In genomic region chr22:40399661-40400060, GRCh38 we compare ENCODE assay signal across 9 cellular contexts. TPM values are rescaled to one million over a fixed set of nuclear protein-coding genes. Genes with fewer than 3 reads are reported as not detected.
DNase-seq lines count a peak whose midpoint lies in the region; ATAC-seq and TF ChIP-seq lines count a peak whose summit lies in the region.
"Had no signal": no experiment of that assay in that cellular context is flagged by ENCODE, and none has a peak within 500 bp of the region (broad histone marks: within the 10 kb centered on the region; RNA-seq: fewer than 3 reads in every experiment).

No MANE protein-coding gene starts in this region.

- intact Hi-C loops in PC-9 (cut with micrococcal nuclease; ENCODE audit: unreplicated experiment): no loop called here

- peaks cover 16% of the 10 kb centered on the region for H3K79me2 ChIP-seq in PC-9 (ENCODE audit: low read depth)

- H3K9me3 Mint-ChIP-seq in activated T-cell treated with anti-CD3 and anti-CD28 coated beads, Interleukin-2, amount 50 U/mL, for 72 hours: no peaks in the 10 kb centered on the region

- peaks cover 19% of the 10 kb centered on the region for H3K36me3 ChIP-seq in PC-9 (ENCODE audit: low read depth)
- peaks cover 6% of the 10 kb centered on the region for H3K36me3 ChIP-seq in effector memory CD4-positive, alpha-beta T cell (ENCODE audit: control insufficient read depth, insufficient read depth, low read length)

- peak overlapping the region; percentile 53 to 56 for H3K4me3 Mint-ChIP-seq in activated T-cell treated with anti-CD3 and anti-CD28 coated beads, Interleukin-2, amount 50 U/mL, for 72 hours

- POLR2A ChIA-PET in PC-9 (lab: Charles Lee; ENCODE audit: unreplicated experiment): no interaction called here

- peaks cover 0 to 23% of the 10 kb centered on the region in 2 donors for H3K36me3 Mint-ChIP-seq in activated T-cell treated with anti-CD3 and anti-CD28 coated beads, Interleukin-2, amount 50 U/mL, for 72 hours (ENCODE audit: insufficient read depth in 2 of 2)

- H3F3A ChIP-seq in PC-9 (ENCODE audit: insufficient read depth, low read depth): peaks cover 36% of the 10 kb centered on the region

- DNase-seq in activated T-cell treated with anti-CD3 and anti-CD28 coated beads, Interleukin-2, amount 50 U/mL, for 72 hours: no peak
- no peak for DNase-seq in activated T-cell treated with anti-CD3 and anti-CD28 coated beads, Interleukin-2, amount 50 U/mL, for 1 hour
- DNase-seq in PC-9 (no peak), pons (ENCODE audit: low spot score) (no peak)
- DNase-seq in effector memory CD4-positive, alpha-beta T cell: no peak
- DNase-seq: activated T-cell treated with anti-CD3 and anti-CD28 coated beads for 4 hours had no signal

- peaks cover 41% of the 10 kb centered on the region for H3K4me1 ChIP-seq in PC-9 (replicated peaks; ENCODE audit: insufficient read depth)
- H3K4me1 ChIP-seq in effector memory CD4-positive, alpha-beta T cell (ENCODE audit: control insufficient read depth, insufficient read depth, low read length, poor library complexity, severe bottlenecking): peaks cover 49% of the 10 kb centered on the region

- H3K27ac ChIP-seq in PC-9: peak overlapping the region; percentile 25; the same call in 1 of the 2 replicates
- peak overlapping the region; percentile 33 for H3K27ac ChIP-seq in effector memory CD4-positive, alpha-beta T cell (ENCODE audit: insufficient read depth, low read length, poor library complexity, severe bottlenecking)
- H3K27ac ChIP-seq in skin epidermis: peak overlapping the region in 12 of 21 experiments; percentile 19 to 76 (median 58)

- H3K4me2 ChIP-seq in PC-9: no peak overlapping the region

- H3K27me3 Mint-ChIP-seq in activated T-cell treated with anti-CD3 and anti-CD28 coated beads, Interleukin-2, amount 50 U/mL, for 72 hours (ENCODE audit: low read depth): no peaks in the 10 kb centered on the region

- no peaks in the 10 kb centered on the region for H3K27me3 ChIP-seq in PC-9 (ENCODE audit: insufficient read depth, low read depth)
- H3K27me3 ChIP-seq in effector memory CD4-positive, alpha-beta T cell (replicated peaks; ENCODE audit: control insufficient read depth, insufficient read depth, low read length, poor library complexity, severe bottlenecking): no peaks in the 10 kb centered on the region

- CTCF ChIA-PET in PC-9 (lab: Charles Lee): no interaction called here

- no peak for ATAC-seq in activated T-cell treated with anti-CD3 and anti-CD28 coated beads, Interleukin-2, amount 50 U/mL, for 72 hours (replicated peaks in 1 of 2)
- ATAC-seq in activated CD4-positive, CD25-positive, alpha-beta regulatory T cell treated with anti-CD3 and anti-CD28 coated beads, Interleukin-2, amount 50 U/mL, for 24 hours: no peak
- ATAC-seq in GM19035 (IDR thresholded peaks at IDR 0.05; ENCODE audit: unreplicated experiment): no peak

- H3K9me3 ChIP-seq in PC-9 (ENCODE audit: insufficient read depth, low read depth): no peaks in the 10 kb centered on the region
- H3K9me3 ChIP-seq in effector memory CD4-positive, alpha-beta T cell (ENCODE audit: control insufficient read depth, low read length): no peaks in the 10 kb centered on the region

- peak overlapping the region; percentile 31 for H3K27ac Mint-ChIP-seq in activated T-cell treated with anti-CD3 and anti-CD28 coated beads, Interleukin-2, amount 50 U/mL, for 72 hours

- BruUV-seq in PC-9 (replicated peaks; lab: Mats Ljungman, UMichigan): no TSS peak

- H4K20me1 ChIP-seq in PC-9 (ENCODE audit: insufficient read depth): no peaks in the 10 kb centered on the region

- peaks cover 84% of the 10 kb centered on the region for H3K4me1 Mint-ChIP-seq in activated T-cell treated with anti-CD3 and anti-CD28 coated beads, Interleukin-2, amount 50 U/mL, for 72 hours (ENCODE audit: low read depth)

- H3K4me3 ChIP-seq in PC-9: no peak overlapping the region
- H3K4me3 ChIP-seq in effector memory CD4-positive, alpha-beta T cell (ENCODE audit: insufficient read depth, low read depth, low read length, poor library complexity, severe bottlenecking): peak overlapping the region; percentile 27
- H3K4me3 ChIP-seq in skin epidermis: no peak overlapping the region

- no peaks in the 10 kb centered on the region for H3K9me2 ChIP-seq in PC-9 (ENCODE audit: insufficient read depth)

- no peak overlapping the region for H2AFZ ChIP-seq in PC-9

- TF ChIP-seq CTCF in PC-9 (conservative IDR thresholded peaks at IDR 0.05): no peak

RNA-seq across cellular contexts. Expression of gene SGSM3, which starts 29.3 kb away (rescaled TPM):
- total RNA-seq in activated T-cell treated with anti-CD3 and anti-CD28 coated beads, Interleukin-2, amount 50 U/mL, for 72 hours: 10 to 100 TPM; 47.1 to 55.8 TPM
- 90.4 and 99.4 TPM in 2 replicates for total RNA-seq in PC-9 (2021)

RNA-seq across cellular contexts. Expression of gene ADSL, which starts 53.4 kb away (rescaled TPM):
- total RNA-seq in activated T-cell treated with anti-CD3 and anti-CD28 coated beads, Interleukin-2, amount 50 U/mL, for 72 hours: 100 to 1,000 TPM in 1 of 2 donors, 10 to 100 TPM in 1; 98.7 to 102 TPM
- total RNA-seq in PC-9 (2021): 56.2 and 66.2 TPM in 2 replicates
